In the genomic region with DNA sequence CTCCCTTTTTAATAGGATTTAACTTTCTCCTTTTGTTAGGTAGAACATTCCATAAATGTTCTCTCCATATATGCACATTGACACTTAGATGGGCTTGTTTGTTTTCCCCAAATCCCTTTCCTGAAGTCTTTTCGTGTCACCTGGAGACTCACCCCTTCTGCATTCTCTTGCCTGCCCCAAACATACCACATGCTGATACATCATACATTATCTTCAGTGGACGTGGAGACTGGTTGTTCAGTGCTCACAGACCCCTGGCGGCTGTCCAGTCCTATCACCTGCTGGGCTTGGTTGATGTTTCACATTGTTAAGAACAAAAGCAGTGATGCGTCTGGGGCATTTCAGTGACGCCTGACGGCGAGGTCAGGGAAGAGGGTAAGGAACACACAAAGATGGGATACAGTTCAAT, we compare ENCODE assay signal across 9 cellular contexts. TPM values are rescaled to one million over a fixed set of nuclear protein-coding genes. Genes with fewer than 3 reads are reported as not detected.
DNase-seq lines count a peak whose midpoint lies in the region; ATAC-seq and TF ChIP-seq lines count a peak whose summit lies in the region.
"Had no signal": no experiment of that assay in that cellular context is flagged by ENCODE, and none has a peak within 500 bp of the region (broad histone marks: within the 10 kb centered on the region; RNA-seq: fewer than 3 reads in every experiment).

No MANE protein-coding gene starts in this region.

- DNase-seq in DMS53 (lab: John Stamatoyannopoulos, UW): peak; percentile 97
- peak; percentile 91 for DNase-seq in NCI-H1092 (lab: John Stamatoyannopoulos, UW)
- DNase-seq in activated naive CD8-positive, alpha-beta T cell treated with anti-CD3 and anti-CD28 coated beads, Interleukin-2, amount 10 ng/mL, durations not matched to agents 7 days and 5 days: no peak
- DNase-seq in nephron progenitor cell: no peak
- no peak for DNase-seq in AG20443 (ENCODE audit: low spot score)
- DNase-seq in mesenteric fat pad (ENCODE audit: low spot score): no peak
- DNase-seq: upper lobe of left lung had no signal

- no peaks in the 10 kb centered on the region for H3K9me3 Mint-ChIP-seq in activated naive CD8-positive, alpha-beta T cell treated with anti-CD3 and anti-CD28 coated beads, Interleukin-2, amount 10 ng/mL, durations not matched to agents 7 days and 5 days
- H3K9me3 Mint-ChIP-seq in nephron progenitor cell: no peaks in the 10 kb centered on the region

- no peaks in the 10 kb centered on the region for H3K36me3 Mint-ChIP-seq in activated naive CD8-positive, alpha-beta T cell treated with anti-CD3 and anti-CD28 coated beads, Interleukin-2, amount 10 ng/mL, durations not matched to agents 7 days and 5 days
- H3K36me3 Mint-ChIP-seq in nephron progenitor cell (ENCODE audit: low read depth): no peaks in the 10 kb centered on the region

- no peak for ATAC-seq in activated naive CD8-positive, alpha-beta T cell treated with anti-CD3 and anti-CD28 coated beads, Interleukin-2, amount 10 ng/mL, durations not matched to agents 7 days and 5 days (ENCODE audit: low read depth)
- ATAC-seq in HG02884 (IDR thresholded peaks at IDR 0.05; ENCODE audit: unreplicated experiment) (no peak), GM19397 (IDR thresholded peaks at IDR 0.05; ENCODE audit: unreplicated experiment) (no peak)

- POLR2A ChIA-PET in activated naive CD8-positive, alpha-beta T cell treated with anti-CD3 and anti-CD28 coated beads, Interleukin-2, amount 10 ng/mL, durations not matched to agents 7 days and 5 days (lab: Charles Lee): interaction anchor here (2.2 to 10.1 kb wide), 3 partner anchors 20 to 56 kb away, joined by 14 to 309 read pairs (median 159); partner anchors contain the start of gene BTG2

- H3K4me1 Mint-ChIP-seq in activated naive CD8-positive, alpha-beta T cell treated with anti-CD3 and anti-CD28 coated beads, Interleukin-2, amount 10 ng/mL, durations not matched to agents 7 days and 5 days: peaks cover 34% of the 10 kb centered on the region
- peaks cover 52% of the 10 kb centered on the region for H3K4me1 Mint-ChIP-seq in nephron progenitor cell

- peak; percentile 16 for TF ChIP-seq CTCF in nephron progenitor cell (IDR thresholded peaks at IDR 0.05)

- H3K4me3 Mint-ChIP-seq in activated naive CD8-positive, alpha-beta T cell treated with anti-CD3 and anti-CD28 coated beads, Interleukin-2, amount 10 ng/mL, durations not matched to agents 7 days and 5 days: peak overlapping the region; percentile 2
- H3K4me3 Mint-ChIP-seq in nephron progenitor cell: peak overlapping the region; percentile 36

- peaks cover 3% of the 10 kb centered on the region for H3K27me3 Mint-ChIP-seq in activated naive CD8-positive, alpha-beta T cell treated with anti-CD3 and anti-CD28 coated beads, Interleukin-2, amount 10 ng/mL, durations not matched to agents 7 days and 5 days
- peaks cover 5% of the 10 kb centered on the region for H3K27me3 Mint-ChIP-seq in nephron progenitor cell (ENCODE audit: low read depth, poor library complexity)

- H3K27ac Mint-ChIP-seq in activated naive CD8-positive, alpha-beta T cell treated with anti-CD3 and anti-CD28 coated beads, Interleukin-2, amount 10 ng/mL, durations not matched to agents 7 days and 5 days: no peak overlapping the region
- no peak overlapping the region for H3K27ac Mint-ChIP-seq in nephron progenitor cell

RNA-seq across cellular contexts. Expression of gene FMOD, which starts 22.2 kb away (rescaled TPM):
- not detected for total RNA-seq in activated naive CD8-positive, alpha-beta T cell treated with anti-CD3 and anti-CD28 coated beads, Interleukin-2, amount 10 ng/mL, durations not matched to agents 7 days and 5 days
- total RNA-seq in mesenteric fat pad: 95.2 TPM

RNA-seq across cellular contexts. Expression of gene BTG2, which starts 23.4 kb away (rescaled TPM):
- total RNA-seq in activated naive CD8-positive, alpha-beta T cell treated with anti-CD3 and anti-CD28 coated beads, Interleukin-2, amount 10 ng/mL, durations not matched to agents 7 days and 5 days: 10 to 100 TPM; 90.3 to 99.8 TPM
- total RNA-seq in mesenteric fat pad: 178 TPM

Comparison
In these comparisons a context has a peak if more than half of its experiments do, and no peak if none do; other contexts are left out.
1. DNase-seq: peak in DMS53 (single experiment) and NCI-H1092 (single experiment); none in activated naive CD8-positive, alpha-beta T cell treated with anti-CD3 and anti-CD28 coated beads, Interleukin-2, amount 10 ng/mL, durations not matched to agents 7 days and 5 days (single experiment), nephron progenitor cell (single experiment), AG20443 (single experiment) and mesenteric fat pad (single experiment).
2. RNA of gene FMOD, which starts 22.2 kb away (total RNA-seq): 95.2 TPM in mesenteric fat pad (single experiment); not detected in activated naive CD8-positive, alpha-beta T cell treated with anti-CD3 and anti-CD28 coated beads, Interleukin-2, amount 10 ng/mL, durations not matched to agents 7 days and 5 days; every median in the first group is over 10 times any median in the second.